In genomic region chr1:37478451-37478871, GRCh38 we compare ENCODE assay signal across 8 cellular contexts. TPM values are rescaled to one million over a fixed set of nuclear protein-coding genes. Genes with fewer than 3 reads are reported as not detected.
DNase-seq lines count a peak whose midpoint lies in the region; ATAC-seq and TF ChIP-seq lines count a peak whose summit lies in the region.

No MANE protein-coding gene starts in this region.

- H3K27me3 ChIP-seq in left ventricle myocardium inferior (ENCODE audit: low read depth): no peaks in the 10 kb centered on the region
- no peaks in the 10 kb centered on the region for H3K27me3 ChIP-seq in hepatocyte

- H3K4me3 ChIP-seq in left ventricle myocardium inferior (peak overlapping the region; percentile 83), hepatocyte (no peak overlapping the region)

- H3K9me2 ChIP-seq in hepatocyte (replicated peaks; ENCODE audit: insufficient read depth): no peaks in the 10 kb centered on the region

- H3K4me1 ChIP-seq in left ventricle myocardium inferior (peaks cover 72% of the 10 kb centered on the region), hepatocyte (ENCODE audit: insufficient read depth) (peaks cover 39% of the 10 kb centered on the region)

- ATAC-seq in left ventricle myocardium superior (no peak), GM21528 (IDR thresholded peaks at IDR 0.05; ENCODE audit: low FRiP score, unreplicated experiment) (no peak)
- ATAC-seq in activated CD8-positive, alpha-beta T cell treated with anti-CD3 and anti-CD28 coated beads, Interleukin-2, amount 10 ng/mL, durations not matched to agents 7 days and 5 days: no peak
- no peak for ATAC-seq in stimulated activated naive B cell treated with anti-CD40 and anti-IgM and Interleukin-4, amounts not matched to agents 10 μg/mL and 1 μg/mL and 100 μg/mL, for 72 hours (replicated peaks)

- peaks cover 65% of the 10 kb centered on the region for H3K36me3 Mint-ChIP-seq in activated CD8-positive, alpha-beta T cell treated with anti-CD3 and anti-CD28 coated beads, Interleukin-2, amount 10 ng/mL, durations not matched to agents 7 days and 5 days (ENCODE audit: low read depth)
- H3K36me3 Mint-ChIP-seq in stimulated activated naive B cell treated with anti-CD40 and anti-IgM and Interleukin-4, amounts not matched to agents 10 μg/mL and 1 μg/mL and 100 μg/mL, for 72 hours: peaks cover 69 to 72% of the 10 kb centered on the region in 2 donors

- no peaks in the 10 kb centered on the region for H3K9me3 ChIP-seq in left ventricle myocardium inferior (replicated peaks)
- H3K9me3 ChIP-seq in hepatocyte (ENCODE audit: low read depth): no peaks in the 10 kb centered on the region

- H3K9me3 Mint-ChIP-seq in activated CD8-positive, alpha-beta T cell treated with anti-CD3 and anti-CD28 coated beads, Interleukin-2, amount 10 ng/mL, durations not matched to agents 7 days and 5 days (ENCODE audit: insufficient read depth): no peaks in the 10 kb centered on the region
- H3K9me3 Mint-ChIP-seq in stimulated activated naive B cell treated with anti-CD40 and anti-IgM and Interleukin-4, amounts not matched to agents 10 μg/mL and 1 μg/mL and 100 μg/mL, for 72 hours: no peaks in the 10 kb centered on the region

- H4K20me1 ChIP-seq in hepatocyte (ENCODE audit: insufficient read depth, poor library complexity, severe bottlenecking): no peaks in the 10 kb centered on the region

- 83% methylated on average over 8 of the region's 8 CpGs for WGBS in hepatocyte (ENCODE audit: low lambda C conversion rate, missing lambda C conversion rate)

- no peak overlapping the region for H2AFZ ChIP-seq in hepatocyte

- H3K27ac ChIP-seq in left ventricle myocardium inferior (replicated peaks) (peak overlapping the region; percentile 91), hepatocyte (peak overlapping the region; percentile 99)

- no peaks in the 10 kb centered on the region for H3K27me3 Mint-ChIP-seq in activated CD8-positive, alpha-beta T cell treated with anti-CD3 and anti-CD28 coated beads, Interleukin-2, amount 10 ng/mL, durations not matched to agents 7 days and 5 days (ENCODE audit: low read depth)
- no peaks in the 10 kb centered on the region for H3K27me3 Mint-ChIP-seq in stimulated activated naive B cell treated with anti-CD40 and anti-IgM and Interleukin-4, amounts not matched to agents 10 μg/mL and 1 μg/mL and 100 μg/mL, for 72 hours

- no peak for DNase-seq in left ventricle myocardium inferior
- no peak for DNase-seq in left ventricle myocardium superior
- DNase-seq in activated CD8-positive, alpha-beta T cell treated with anti-CD3 and anti-CD28 coated beads, Interleukin-2, amount 10 ng/mL, durations not matched to agents 7 days and 5 days: peak; percentile 49
- peak; percentile 22 for DNase-seq in hepatocyte (ENCODE audit: low spot score)
- no peak for DNase-seq in stimulated activated naive B cell treated with anti-CD40 and anti-IgM and Interleukin-4, amounts not matched to agents 10 μg/mL and 1 μg/mL and 100 μg/mL, for 72 hours
- no peak for DNase-seq in activated gamma-delta T cell (lab: John Stamatoyannopoulos, UW)
- no peak for DNase-seq in NCI-H345 (lab: John Stamatoyannopoulos, UW)

- H3K79me2 ChIP-seq in hepatocyte: peaks cover 52% of the 10 kb centered on the region

- H3K4me2 ChIP-seq in hepatocyte: peak overlapping the region; percentile 95

- CTCF ChIA-PET in activated CD8-positive, alpha-beta T cell treated with anti-CD3 and anti-CD28 coated beads, Interleukin-2, amount 10 ng/mL, durations not matched to agents 7 days and 5 days (lab: Charles Lee): interaction anchor here (1.2 to 9.0 kb wide), 11 partner anchors 7 to 384 kb away, joined by 3 to 165 read pairs (median 5); partner anchors contain the start of gene MEAF6

- peaks cover 56% of the 10 kb centered on the region for H3K36me3 ChIP-seq in left ventricle myocardium inferior
- no peaks in the 10 kb centered on the region for H3K36me3 ChIP-seq in hepatocyte (replicated peaks; ENCODE audit: insufficient read depth, low read depth)

- peak overlapping the region; percentile 98 for H3K27ac Mint-ChIP-seq in activated CD8-positive, alpha-beta T cell treated with anti-CD3 and anti-CD28 coated beads, Interleukin-2, amount 10 ng/mL, durations not matched to agents 7 days and 5 days
- peak overlapping the region; percentile 97 for H3K27ac Mint-ChIP-seq in stimulated activated naive B cell treated with anti-CD40 and anti-IgM and Interleukin-4, amounts not matched to agents 10 μg/mL and 1 μg/mL and 100 μg/mL, for 72 hours

- H3K4me1 Mint-ChIP-seq in activated CD8-positive, alpha-beta T cell treated with anti-CD3 and anti-CD28 coated beads, Interleukin-2, amount 10 ng/mL, durations not matched to agents 7 days and 5 days (ENCODE audit: low read depth): peaks cover 56% of the 10 kb centered on the region
- H3K4me1 Mint-ChIP-seq in stimulated activated naive B cell treated with anti-CD40 and anti-IgM and Interleukin-4, amounts not matched to agents 10 μg/mL and 1 μg/mL and 100 μg/mL, for 72 hours: peaks cover 41 to 80% of the 10 kb centered on the region in 2 donors

- H3K4me3 Mint-ChIP-seq in activated CD8-positive, alpha-beta T cell treated with anti-CD3 and anti-CD28 coated beads, Interleukin-2, amount 10 ng/mL, durations not matched to agents 7 days and 5 days: peak overlapping the region; percentile 90
- peak overlapping the region; percentile 90 to 96 for H3K4me3 Mint-ChIP-seq in stimulated activated naive B cell treated with anti-CD40 and anti-IgM and Interleukin-4, amounts not matched to agents 10 μg/mL and 1 μg/mL and 100 μg/mL, for 72 hours

- intact Hi-C loops in left ventricle myocardium inferior (cut with micrococcal nuclease) (no loop called here), left ventricle myocardium superior (cut with micrococcal nuclease) (no loop called here)

- POLR2A ChIA-PET in activated CD8-positive, alpha-beta T cell treated with anti-CD3 and anti-CD28 coated beads, Interleukin-2, amount 10 ng/mL, durations not matched to agents 7 days and 5 days (lab: Charles Lee): interaction anchor here (0.7 to 3.4 kb wide), 11 partner anchors 9 to 214 kb away, joined by 3 to 18 read pairs (median 4); partner anchors contain the start of genes CDCA8 and MEAF6

- TF ChIP-seq CTCF in left ventricle myocardium inferior (IDR thresholded peaks at IDR 0.05; ENCODE audit: borderline replicate concordance) (no peak), hepatocyte (IDR thresholded peaks at IDR 0.05; ENCODE audit: poor library complexity) (no peak)

RNA-seq across cellular contexts. Expression of gene ZC3H12A, which starts 4.1 kb away (rescaled TPM):
- 4.9 TPM for total RNA-seq in left ventricle myocardium inferior
- total RNA-seq in left ventricle myocardium superior: 4.3 TPM
- total RNA-seq in activated CD8-positive, alpha-beta T cell treated with anti-CD3 and anti-CD28 coated beads, Interleukin-2, amount 10 ng/mL, durations not matched to agents 7 days and 5 days: 10 to 100 TPM; 15.1 to 17.8 TPM
- 30.8 and 30.9 TPM in 2 replicates for total RNA-seq in hepatocyte
- polyA plus RNA-seq in hepatocyte: 46.2 and 54.9 TPM in 2 replicates

RNA-seq across cellular contexts. Expression of gene MEAF6, which starts 36.1 kb away (rescaled TPM):
- 34.1 TPM for total RNA-seq in left ventricle myocardium inferior
- total RNA-seq in left ventricle myocardium superior: 35.7 TPM
- 10 to 100 TPM; 70.8 to 73.0 TPM for total RNA-seq in activated CD8-positive, alpha-beta T cell treated with anti-CD3 and anti-CD28 coated beads, Interleukin-2, amount 10 ng/mL, durations not matched to agents 7 days and 5 days
- total RNA-seq in hepatocyte: 74.7 TPM in 2 replicates
- 46.5 and 62.8 TPM in 2 replicates for polyA plus RNA-seq in hepatocyte

Comparison
In these comparisons a context has a peak if more than half of its experiments do, and no peak if none do; other contexts are left out.
1. DNase-seq: peak in activated CD8-positive, alpha-beta T cell treated with anti-CD3 and anti-CD28 coated beads, Interleukin-2, amount 10 ng/mL, durations not matched to agents 7 days and 5 days (single experiment) and hepatocyte (single experiment); none in left ventricle myocardium inferior (single experiment), left ventricle myocardium superior (single experiment), stimulated activated naive B cell treated with anti-CD40 and anti-IgM and Interleukin-4, amounts not matched to agents 10 μg/mL and 1 μg/mL and 100 μg/mL, for 72 hours (single experiment), activated gamma-delta T cell (single experiment) and NCI-H345 (single experiment).